In the genomic region with DNA sequence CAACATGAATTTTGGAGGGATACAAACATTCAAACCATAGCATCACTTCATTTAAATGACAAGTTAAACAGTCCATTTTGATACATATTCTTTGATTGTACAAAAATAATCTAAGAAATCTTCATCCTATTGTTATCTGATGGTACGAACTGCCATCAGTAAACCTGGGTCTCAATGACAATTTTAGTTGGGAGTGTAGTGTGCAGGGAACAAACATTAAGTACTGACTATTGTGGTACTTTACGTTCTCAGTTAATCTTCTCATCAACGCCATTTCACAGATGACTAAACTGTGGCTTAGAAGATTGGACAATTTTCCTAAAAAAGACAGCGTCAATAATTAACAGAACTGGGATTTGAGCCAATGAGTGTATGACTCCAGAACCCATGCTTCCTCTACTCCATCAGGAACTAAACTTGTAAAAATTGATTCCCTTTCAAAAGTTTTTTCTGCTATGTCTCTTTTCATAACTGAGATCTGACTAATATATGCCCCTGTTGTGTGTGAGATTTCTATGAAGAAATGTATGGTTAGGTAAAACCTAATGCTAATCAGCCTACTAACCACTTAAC, we compare ENCODE assay signal across 29 cellular contexts. TPM values are rescaled to one million over a fixed set of nuclear protein-coding genes. Genes with fewer than 3 reads are reported as not detected.
A peak's percentile ranks its signal among the peaks of the same experiment; 100 is the strongest.
DNase-seq lines count a peak whose midpoint lies in the region; ATAC-seq, FAIRE-seq and TF ChIP-seq lines count a peak whose summit lies in the region.
"Had no signal": no experiment of that assay in that cellular context is flagged by ENCODE, and none has a peak within 500 bp of the region (broad histone marks: within the 10 kb centered on the region; RNA-seq: fewer than 3 reads in every experiment).

No MANE protein-coding gene starts in this region.

- WGBS in A549 (ENCODE audit: missing lambda C conversion rate) = 22% methylated on average over 4 of the region's 4 CpGs
- 24 to 26% methylated on average over 4 of the region's 4 CpGs for WGBS in pancreas, 2 donors
- WGBS in suprapubic skin = 73% methylated on average over 4 of the region's 4 CpGs
- WGBS in mesenchymal stem cell = 54% methylated on average over 4 of the region's 4 CpGs

- H2BK5ac ChIP-seq in mesenchymal stem cell (ENCODE audit: low read depth, low read length, poor library complexity, severe bottlenecking) = no peak overlapping the region

- DNase-seq in A549 (ENCODE audit: low read depth in 1 of 2, low spot score in 1 of 2) (peak in 1 of 2 experiments; percentile 47), HFFc6 (no peak), fibroblast of mammary gland (ENCODE audit: low read depth) (peak; percentile 42), pancreas (no peak), suprapubic skin (ENCODE audit: low spot score in 2 of 2) (no peak), mesenchymal stem cell (no peak), cardiac septum (ENCODE audit: low spot score) (no peak)
- DNase-seq: activated CD4-positive, alpha-beta memory T cell treated with anti-CD3 and anti-CD28 coated beads for 36 hours; aorta; cerebellar nuclear complex; effector CD4-positive, alpha-beta T cell; hippocampal formation; immature natural killer cell; MM.1S; NCI-H1436 treated with DMSO at 0.1 percent for 48 hours; NCI-H2107; NCI-H510A treated with DMSO at 0.1 percent for 48 hours; PC-9; SHP77; stimulated activated CD8-positive, alpha-beta memory T cell treated with anti-CD3 and anti-CD28 coated beads, Interleukin-4, amount 100 ng/mL, for 48 hours; SW 1271; upper lobe of right lung had no signal

- no peak overlapping the region for H2BK12ac ChIP-seq in mesenchymal stem cell (ENCODE audit: low read length in 2 of 2)

- TF ChIP-seq EP300 in A549 (IDR thresholded peaks at IDR 0.05) = no peak
- no peak for TF ChIP-seq EP300 in suprapubic skin (IDR thresholded peaks at IDR 0.05)

- no peak overlapping the region for H3K14ac ChIP-seq in mesenchymal stem cell (ENCODE audit: low read length in 2 of 2)

- H3K4me3 Mint-ChIP-seq in HFFc6 = no peak overlapping the region
- H3K4me3 Mint-ChIP-seq: activated CD4-positive, alpha-beta memory T cell treated with anti-CD3 and anti-CD28 coated beads for 36 hours; activated naive CD8-positive, alpha-beta T cell; immature natural killer cell; nephron had no signal

- H3K36me3 ChIP-seq in pancreas = no peaks in the 10 kb centered on the region
- no peaks in the 10 kb centered on the region for H3K36me3 ChIP-seq in suprapubic skin
- peaks cover 0 to 4% of the 10 kb centered on the region in 2 experiments for H3K36me3 ChIP-seq in mesenchymal stem cell (ENCODE audit: control insufficient read depth in 1 of 2, insufficient read depth in 2 of 2, low read depth in 1 of 2, low read length in 2 of 2)
- H3K36me3 ChIP-seq: upper lobe of right lung had no signal

- no peak overlapping the region for H3K4me3 ChIP-seq in A549
- H3K4me3 ChIP-seq in fibroblast of mammary gland (ENCODE audit: control insufficient read depth, low read depth, low read length) = no peak overlapping the region
- no peak overlapping the region for H3K4me3 ChIP-seq in pancreas
- no peak overlapping the region for H3K4me3 ChIP-seq in suprapubic skin
- no peak overlapping the region for H3K4me3 ChIP-seq in mesenchymal stem cell (ENCODE audit: insufficient read depth in 1 of 2, low read depth in 1 of 2, low read length in 2 of 2)
- H3K4me3 ChIP-seq: BLaER1 treated with 17β-estradiol and CSF1 and Interleukin-3, amounts not matched to agents 10 nM and 100 nM; PC-9; upper lobe of right lung had no signal

- H2BK120ac ChIP-seq in mesenchymal stem cell (ENCODE audit: low read depth, low read length) = no peak overlapping the region

- POLR2A ChIA-PET in A549 (lab: Yijun Ruan, JAX) = interaction anchor here (1.1 kb wide), 1 partner anchor 21 kb away, joined by 3 read pairs; no protein-coding TSS in a partner anchor

- peak overlapping the region; percentile 10; the same call in 1 of the 2 replicates for H3K27ac Mint-ChIP-seq in HFFc6
- H3K27ac Mint-ChIP-seq: activated CD4-positive, alpha-beta memory T cell treated with anti-CD3 and anti-CD28 coated beads for 36 hours; activated naive CD8-positive, alpha-beta T cell; immature natural killer cell; nephron had no signal

- H3K23ac ChIP-seq in mesenchymal stem cell (ENCODE audit: low read length in 2 of 2) = no peak overlapping the region

- H2BK15ac ChIP-seq in mesenchymal stem cell (ENCODE audit: low read depth, poor library complexity, severe bottlenecking) = no peak overlapping the region

- H4K91ac ChIP-seq in mesenchymal stem cell (ENCODE audit: low read length) = no peak overlapping the region

- TF ChIP-seq POLR2A in A549 (IDR thresholded peaks at IDR 0.05; ENCODE audit: low read length) = no peak
- no peak for TF ChIP-seq POLR2A in suprapubic skin (IDR thresholded peaks at IDR 0.05)

- intact Hi-C loops in pancreas (cut with DNase I) = no loop called here
- intact Hi-C loops in cardiac septum (cut with DNase I) = no loop called here

- H3K27me3 ChIP-seq in pancreas (no peaks in the 10 kb centered on the region), suprapubic skin (no peaks in the 10 kb centered on the region), mesenchymal stem cell (ENCODE audit: control insufficient read depth in 1 of 2, insufficient read depth in 1 of 2, low read length in 2 of 2) (no peaks in the 10 kb centered on the region)
- H3K27me3 ChIP-seq: BLaER1 treated with 17β-estradiol and CSF1 and Interleukin-3, amounts not matched to agents 10 nM and 100 nM; upper lobe of right lung had no signal

- no peaks in the 10 kb centered on the region for H3K9me3 ChIP-seq in A549
- no peaks in the 10 kb centered on the region for H3K9me3 ChIP-seq in pancreas
- H3K9me3 ChIP-seq in suprapubic skin = no peaks in the 10 kb centered on the region
- no peaks in the 10 kb centered on the region for H3K9me3 ChIP-seq in mesenchymal stem cell (ENCODE audit: control insufficient read depth, low read length)
- H3K9me3 ChIP-seq: BLaER1 treated with 17β-estradiol and CSF1 and Interleukin-3, amounts not matched to agents 10 nM and 100 nM; upper lobe of right lung had no signal

- no peak overlapping the region for H2AK5ac ChIP-seq in mesenchymal stem cell (ENCODE audit: low read length, severe bottlenecking)

- H3K4me1 ChIP-seq in A549 (peaks cover 90% of the 10 kb centered on the region), pancreas (peaks cover 0 to 26% (median 14%) of the 10 kb centered on the region in 3 donors), suprapubic skin (peaks cover 17% of the 10 kb centered on the region), mesenchymal stem cell (ENCODE audit: control insufficient read depth, insufficient read depth, low read depth, low read length) (peaks cover 3% of the 10 kb centered on the region)

- H3K27me3 Mint-ChIP-seq in HFFc6 (ENCODE audit: insufficient read depth) = no peaks in the 10 kb centered on the region
- H3K27me3 Mint-ChIP-seq: activated CD4-positive, alpha-beta memory T cell treated with anti-CD3 and anti-CD28 coated beads for 36 hours; activated naive CD8-positive, alpha-beta T cell had no signal

- H4K8ac ChIP-seq in mesenchymal stem cell (ENCODE audit: low read length) = no peak overlapping the region

- no peak for TF ChIP-seq RAD21 in A549 (conservative IDR thresholded peaks at IDR 0.05 in 1 of 2, IDR thresholded peaks at IDR 0.05 in 1 of 2)

- H2AFZ ChIP-seq in mesenchymal stem cell (ENCODE audit: low read depth, low read length) = no peak overlapping the region
- H2AFZ ChIP-seq: PC-9 had no signal

- peaks cover 4% of the 10 kb centered on the region; the same call in 1 of the 2 replicates for H3K36me3 Mint-ChIP-seq in HFFc6 (ENCODE audit: low read depth)
- H3K36me3 Mint-ChIP-seq: activated CD4-positive, alpha-beta memory T cell treated with anti-CD3 and anti-CD28 coated beads for 36 hours; activated naive CD8-positive, alpha-beta T cell had no signal

- TF ChIP-seq CTCF in A549 (IDR thresholded peaks at IDR 0.05) = no peak
- TF ChIP-seq CTCF in HFFc6 (IDR thresholded peaks at IDR 0.05) = no peak
- no peak for TF ChIP-seq CTCF in fibroblast of mammary gland (conservative IDR thresholded peaks at IDR 0.05; ENCODE audit: control insufficient read depth, insufficient read depth, low read depth, low read length)
- TF ChIP-seq CTCF in pancreas (IDR thresholded peaks at IDR 0.05) = no peak
- no peak for TF ChIP-seq CTCF in suprapubic skin (IDR thresholded peaks at IDR 0.05)

- H3K79me1 ChIP-seq in mesenchymal stem cell (replicated peaks; ENCODE audit: low read length, poor library complexity, severe bottlenecking) = peaks cover 13% of the 10 kb centered on the region

- H3K27ac ChIP-seq in A549 = peak overlapping the region; percentile 27 to 95
- peak overlapping the region in 1 of 4 donors; percentile 62 for H3K27ac ChIP-seq in pancreas
- H3K27ac ChIP-seq in suprapubic skin = no peak overlapping the region
- no peak overlapping the region for H3K27ac ChIP-seq in mesenchymal stem cell (ENCODE audit: low read length, poor library complexity, severe bottlenecking)
- H3K27ac ChIP-seq: BLaER1 treated with 17β-estradiol and CSF1 and Interleukin-3, amounts not matched to agents 10 nM and 100 nM; PC-9; upper lobe of right lung had no signal

- no peaks in the 10 kb centered on the region for H3K9me3 Mint-ChIP-seq in HFFc6
- H3K9me3 Mint-ChIP-seq: activated CD4-positive, alpha-beta memory T cell treated with anti-CD3 and anti-CD28 coated beads for 36 hours; immature natural killer cell; nephron had no signal

- CTCF ChIA-PET in A549 (lab: Yijun Ruan, JAX) = interaction anchor here (1.1 to 1.8 kb wide), 2 partner anchors 8 to 20 kb away, joined by 3 to 6 read pairs; no protein-coding TSS in a partner anchor

- peak in 1 of 2 experiments; percentile 8; a peak in 2 of 6 replicates for ATAC-seq in A549
- peak; percentile 69 to 83 (median 76) for ATAC-seq in pancreas
- no peak for ATAC-seq in HG03520 (IDR thresholded peaks at IDR 0.05; ENCODE audit: unreplicated experiment)
- ATAC-seq: sciatic nerve had no signal

- H3K4ac ChIP-seq in mesenchymal stem cell (ENCODE audit: low read depth in 1 of 2, low read length in 2 of 2) = no peak overlapping the region

- no peak overlapping the region for H3K9ac ChIP-seq in mesenchymal stem cell (ENCODE audit: low read length)
- H3K9ac ChIP-seq: BLaER1 treated with 17β-estradiol and CSF1 and Interleukin-3, amounts not matched to agents 10 nM and 100 nM had no signal

- peak; percentile 83 for FAIRE-seq in A549 (lab: Jason Lieb, UNC)
- no peak for FAIRE-seq in pancreas (lab: Jason Lieb, UNC)
- FAIRE-seq: frontal cortex, G401.6 had no signal

- peak overlapping the region; percentile 63 for H3K4me2 ChIP-seq in A549
- no peak overlapping the region for H3K4me2 ChIP-seq in mesenchymal stem cell (ENCODE audit: low read length, poor library complexity, severe bottlenecking)
- H3K4me2 ChIP-seq: BLaER1 treated with 17β-estradiol and CSF1 and Interleukin-3, amounts not matched to agents 10 nM and 100 nM; PC-9 had no signal

- peaks cover 81% of the 10 kb centered on the region for H3K4me1 Mint-ChIP-seq in HFFc6 (ENCODE audit: low read depth)

- no peak overlapping the region for H3K18ac ChIP-seq in mesenchymal stem cell (ENCODE audit: low read depth in 1 of 2, low read length in 2 of 2)

RNA-seq across cellular contexts. Expression of gene TNPO1, which starts 21.1 kb away (rescaled TPM):
- polyA plus RNA-seq in A549 (2011; rRNA removed) (286 and 350 TPM in 2 replicates), A549 (2017; fragmentation: RNase III; extraction: RNeasy Plus Mini Kit Qiagen cat#74134 plus additional on column Dnase treatment) (199 to 253 TPM (median 231 TPM) in 3 replicates), pancreas (10 to 100 TPM in 1 of 2 donors, 1 to 10 TPM in 1; 5.5 to 11.2 TPM)
- 53.6 and 55.5 TPM in 2 replicates for polyA plus RNA-seq in A549 (2012; cell fraction: cytosol; rRNA removed)
- polyA plus RNA-seq in A549 (2012; cell fraction: nucleus; rRNA removed) = 26.6 and 39.4 TPM in 2 replicates
- 355 and 454 TPM in 2 replicates for polyA minus RNA-seq in A549 (2011; rRNA and poly(A)+ RNA removed)
- total RNA-seq in HFFc6 (2021; fragmentation: NEBNext Ultra II Directional; extraction: Animal tissue kit (Norgen Biotek cat#: 25700)) = 100 to 1,000 TPM; 149 to 194 (median 182) TPM
- total RNA-seq in pancreas (10 to 100 TPM; 37.9 to 58.9 (median 48.2) TPM), suprapubic skin (10 to 100 TPM; 40.7 to 81.0 (median 51.2) TPM), cardiac septum (68.8 TPM)
- 88.3 TPM for polyA plus RNA-seq in mesenchymal stem cell (2013, experiment 1 of 2)
- 88.8 TPM for polyA plus RNA-seq in mesenchymal stem cell (2013, experiment 2 of 2)

Comparison
In these comparisons a context has a peak if more than half of its experiments do, and no peak if none do; other contexts are left out.
1. H3K27ac ChIP-seq: peak in A549 (2 of 2); none in suprapubic skin (single experiment) and mesenchymal stem cell (single experiment).